ENCODE assay signal across 8 cellular contexts in genomic region chr11:121451982-121452608, GRCh38. TPM values are rescaled to one million over a fixed set of nuclear protein-coding genes. Genes with fewer than 3 reads are reported as not detected.
DNase-seq lines count a peak whose midpoint lies in the region; ATAC-seq lines count a peak whose summit lies in the region.

Gene SORL1 (plus strand): TSS chr11:121452314. CDS start chr11:121452332, 18 bp downstream.

- peak; percentile 49 for ATAC-seq in HG02763 (IDR thresholded peaks at IDR 0.05; ENCODE audit: unreplicated experiment)

- H3K27ac Mint-ChIP-seq in activated CD4-positive, alpha-beta memory T cell treated with anti-CD3 and anti-CD28 coated beads, Interleukin-2, amount 10 ng/mL, durations not matched to agents 7 days and 5 days: peak within 1 kb of the TSS; percentile 90

- H3K9me3 Mint-ChIP-seq in activated CD4-positive, alpha-beta memory T cell treated with anti-CD3 and anti-CD28 coated beads, Interleukin-2, amount 10 ng/mL, durations not matched to agents 7 days and 5 days: no peaks in the 10 kb centered on the region

- no peaks in the 10 kb centered on the region for H3K27me3 Mint-ChIP-seq in activated CD4-positive, alpha-beta memory T cell treated with anti-CD3 and anti-CD28 coated beads, Interleukin-2, amount 10 ng/mL, durations not matched to agents 7 days and 5 days

- peaks cover 55% of the 10 kb centered on the region for H3K36me3 Mint-ChIP-seq in activated CD4-positive, alpha-beta memory T cell treated with anti-CD3 and anti-CD28 coated beads, Interleukin-2, amount 10 ng/mL, durations not matched to agents 7 days and 5 days (ENCODE audit: low read depth)

- DNase-seq in NCI-H510A (lab: John Stamatoyannopoulos, UW) (peak; percentile 3), NCI-H510A treated with DMSO at 0.1 percent for 48 hours (lab: John Stamatoyannopoulos, UW) (no peak), NCI-H2029 treated with DMSO at 0.1 percent for 48 hours (lab: John Stamatoyannopoulos, UW) (peak; percentile 40), medulla oblongata (ENCODE audit: extremely low spot score) (peak; percentile 88)
- peak; percentile 78 for DNase-seq in activated CD4-positive, alpha-beta memory T cell treated with anti-CD3 and anti-CD28 coated beads, Interleukin-2, amount 10 ng/mL, durations not matched to agents 7 days and 5 days
- peak; percentile 60 for DNase-seq in effector CD4-positive, alpha-beta T cell
- peak; percentile 59 for DNase-seq in stimulated activated CD8-positive, alpha-beta memory T cell treated with anti-CD3 and anti-CD28 coated beads, Interleukin-12 subunit alpha, Interleukin-12 subunit beta, amount 100 ng/mL, for 4 hours (ENCODE audit: low read depth)

- CTCF ChIA-PET in activated CD4-positive, alpha-beta memory T cell treated with anti-CD3 and anti-CD28 coated beads, Interleukin-2, amount 10 ng/mL, durations not matched to agents 7 days and 5 days (lab: Charles Lee): interaction anchor here (0.6 to 4.6 kb wide), 12 partner anchors 10 to 200 kb away, joined by 3 to 91 read pairs (median 4); no protein-coding TSS in a partner anchor

- POLR2A ChIA-PET in activated CD4-positive, alpha-beta memory T cell treated with anti-CD3 and anti-CD28 coated beads, Interleukin-2, amount 10 ng/mL, durations not matched to agents 7 days and 5 days (lab: Charles Lee): interaction anchor here (0.6 to 5.7 kb wide), 14 partner anchors 12 to 160 kb away, joined by 3 to 187 read pairs (median 5); partner anchors contain the start of gene SC5D

- peak within 1 kb of the TSS; percentile 94 for H3K4me3 Mint-ChIP-seq in activated CD4-positive, alpha-beta memory T cell treated with anti-CD3 and anti-CD28 coated beads, Interleukin-2, amount 10 ng/mL, durations not matched to agents 7 days and 5 days

- peaks cover 86% of the 10 kb centered on the region for H3K4me1 Mint-ChIP-seq in activated CD4-positive, alpha-beta memory T cell treated with anti-CD3 and anti-CD28 coated beads, Interleukin-2, amount 10 ng/mL, durations not matched to agents 7 days and 5 days

RNA-seq across cellular contexts. Expression of gene SORL1, which starts in this region (rescaled TPM):
- 100 to 1,000 TPM; 115 to 116 TPM for total RNA-seq in activated CD4-positive, alpha-beta memory T cell treated with anti-CD3 and anti-CD28 coated beads, Interleukin-2, amount 10 ng/mL, durations not matched to agents 7 days and 5 days
